ENCODE assay signal across 27 cellular contexts in genomic region chr6:33992191-33992590, GRCh38.
DNase-seq lines count a peak whose midpoint lies in the region; ATAC-seq, FAIRE-seq and TF ChIP-seq lines count a peak whose summit lies in the region.
"Had no signal": no experiment of that assay in that cellular context is flagged by ENCODE, and none has a peak within 500 bp of the region (broad histone marks: within the 10 kb centered on the region; RNA-seq: fewer than 3 reads in every experiment).

No MANE protein-coding gene starts in this region.

- intact Hi-C loops in colonic mucosa (cut with DNase I): no loop called here
- intact Hi-C loops in kidney (cut with DNase I): no loop called here
- intact Hi-C loops in stomach (cut with DNase I; ENCODE audit: low total_unique reads): no loop called here

- H3K4me1 Mint-ChIP-seq in activated CD4-positive, alpha-beta T cell treated with anti-CD3 and anti-CD28 coated beads, Interleukin-2, amount 10 ng/mL, durations not matched to agents 7 days and 5 days: no peaks in the 10 kb centered on the region

- H3K27ac Mint-ChIP-seq in activated CD4-positive, alpha-beta T cell treated with anti-CD3 and anti-CD28 coated beads, Interleukin-2, amount 10 ng/mL, durations not matched to agents 7 days and 5 days: no peak overlapping the region

- CTCF ChIA-PET in activated CD4-positive, alpha-beta T cell treated with anti-CD3 and anti-CD28 coated beads, Interleukin-2, amount 10 ng/mL, durations not matched to agents 7 days and 5 days (lab: Charles Lee): no interaction called here

- H3K36me3 Mint-ChIP-seq in activated CD4-positive, alpha-beta T cell treated with anti-CD3 and anti-CD28 coated beads, Interleukin-2, amount 10 ng/mL, durations not matched to agents 7 days and 5 days (ENCODE audit: low read depth): no peaks in the 10 kb centered on the region
- H3K36me3 Mint-ChIP-seq: CD4-positive, CD25-positive, alpha-beta regulatory T cell had no signal

- H3K27ac ChIP-seq in RWPE2 (ENCODE audit: poor library complexity, severe bottlenecking) (no peak overlapping the region), colonic mucosa (no peak overlapping the region), kidney (ENCODE audit: low read depth in 2 of 2, low read length in 2 of 2) (no peak overlapping the region), stomach (no peak overlapping the region)
- H3K27ac ChIP-seq: BLaER1, HL-60, SJSA1 had no signal

- H3K9ac ChIP-seq in colonic mucosa (ENCODE audit: low read depth in 2 of 2, low read length in 2 of 2): no peak overlapping the region
- no peak overlapping the region for H3K9ac ChIP-seq in kidney (ENCODE audit: low read length in 2 of 2)
- H3K9ac ChIP-seq: BLaER1 had no signal

- H3K4me1 ChIP-seq in RWPE2 (ENCODE audit: insufficient read depth, poor library complexity, severe bottlenecking): no peaks in the 10 kb centered on the region
- peaks cover 4% of the 10 kb centered on the region for H3K4me1 ChIP-seq in colonic mucosa
- no peaks in the 10 kb centered on the region for H3K4me1 ChIP-seq in kidney (ENCODE audit: control insufficient read depth in 1 of 2, insufficient read depth in 1 of 2, low read depth in 1 of 2, low read length in 2 of 2)
- peaks cover 15 to 49% (median 30%) of the 10 kb centered on the region in 4 donors for H3K4me1 ChIP-seq in stomach
- H3K4me1 ChIP-seq: SJSA1 had no signal

- no peaks in the 10 kb centered on the region for H3K36me3 ChIP-seq in RWPE2 (ENCODE audit: low read depth)
- no peaks in the 10 kb centered on the region for H3K36me3 ChIP-seq in colonic mucosa
- H3K36me3 ChIP-seq in kidney (ENCODE audit: control insufficient read depth in 1 of 2, insufficient read depth in 2 of 2, low read length in 2 of 2): no peaks in the 10 kb centered on the region
- H3K36me3 ChIP-seq in stomach: no peaks in the 10 kb centered on the region
- H3K36me3 ChIP-seq: BLaER1, SJSA1 had no signal

- no peak for TF ChIP-seq EP300 in stomach (IDR thresholded peaks at IDR 0.05)

- H3K4me3 Mint-ChIP-seq in activated CD4-positive, alpha-beta T cell treated with anti-CD3 and anti-CD28 coated beads, Interleukin-2, amount 10 ng/mL, durations not matched to agents 7 days and 5 days: no peak overlapping the region
- H3K4me3 Mint-ChIP-seq: CD4-positive, CD25-positive, alpha-beta regulatory T cell had no signal

- no peak for FAIRE-seq in kidney (lab: Jason Lieb, UNC)
- FAIRE-seq: A204.1, GM12892, GM19239, H1 had no signal

- H3K4me3 ChIP-seq in RWPE2 (ENCODE audit: severe bottlenecking) (no peak overlapping the region), colonic mucosa (no peak overlapping the region), kidney (ENCODE audit: low read length in 2 of 2) (no peak overlapping the region), stomach (no peak overlapping the region)
- H3K4me3 ChIP-seq: BLaER1, SJSA1 had no signal

- TF ChIP-seq CTCF in RWPE2 (IDR thresholded peaks at IDR 0.05; ENCODE audit: poor library complexity, severe bottlenecking): no peak
- TF ChIP-seq CTCF in colonic mucosa (IDR thresholded peaks at IDR 0.05): no peak
- no peak for TF ChIP-seq CTCF in kidney (IDR thresholded peaks at IDR 0.05; ENCODE audit: borderline replicate concordance, extremely low read depth, insufficient read depth)
- no peak for TF ChIP-seq CTCF in stomach (IDR thresholded peaks at IDR 0.05)

- DNase-seq in RWPE2 (ENCODE audit: low spot score): peak; percentile 5
- peak; percentile 14 for DNase-seq in colonic mucosa
- peak; percentile 32 for DNase-seq in kidney
- peak; percentile 17 for DNase-seq in stomach
- DNase-seq in HuH-7 (ENCODE audit: low spot score): no peak
- DNase-seq in activated CD4-positive, alpha-beta T cell treated with anti-CD3 and anti-CD28 coated beads, Interleukin-2, amount 10 ng/mL, durations not matched to agents 7 days and 5 days: no peak
- DNase-seq: CD4-positive, CD25-positive, alpha-beta regulatory T cell; DMS153; DND-41; HCEC 1CT; NCI-H1092; NCI-H1417 treated with DMSO at 0.1 percent for 48 hours; NCI-H1694 treated with DMSO at 0.1 percent for 48 hours; NCI-H2081 treated with DMSO at 0.1 percent for 48 hours; NCI-H2171; NCI-H345; NCI-H510A treated with DMSO at 0.1 percent for 48 hours; PC-3; Right ventricle myocardium superior had no signal

- H3K27me3 Mint-ChIP-seq in activated CD4-positive, alpha-beta T cell treated with anti-CD3 and anti-CD28 coated beads, Interleukin-2, amount 10 ng/mL, durations not matched to agents 7 days and 5 days: peaks cover 7% of the 10 kb centered on the region

- no peak for ATAC-seq in RWPE2 (ENCODE audit: low read depth)
- no peak for ATAC-seq in HG03175 (IDR thresholded peaks at IDR 0.05; ENCODE audit: unreplicated experiment)
- ATAC-seq: PC-3 had no signal

- H3K9me3 ChIP-seq in RWPE2 (ENCODE audit: severe bottlenecking) (no peaks in the 10 kb centered on the region), colonic mucosa (no peaks in the 10 kb centered on the region), kidney (ENCODE audit: control insufficient read depth in 1 of 2, low read length in 2 of 2) (peaks cover 0 to 4% of the 10 kb centered on the region in 2 donors), stomach (peaks cover 0 to 4% (median 0%) of the 10 kb centered on the region in 4 donors)
- H3K9me3 ChIP-seq: SJSA1 had no signal

- POLR2A ChIA-PET in activated CD4-positive, alpha-beta T cell treated with anti-CD3 and anti-CD28 coated beads, Interleukin-2, amount 10 ng/mL, durations not matched to agents 7 days and 5 days (lab: Charles Lee): no interaction called here

- TF ChIP-seq POLR2A in stomach (IDR thresholded peaks at IDR 0.05): no peak

- H3K27me3 ChIP-seq in RWPE2 (ENCODE audit: insufficient read depth, poor library complexity, severe bottlenecking) (no peaks in the 10 kb centered on the region), colonic mucosa (no peaks in the 10 kb centered on the region), stomach (peaks cover 0 to 12% (median 0%) of the 10 kb centered on the region in 3 donors)
- H3K27me3 ChIP-seq: BLaER1 had no signal

- 66 to 84% (median 71%) methylated on average over 13 of the region's 13 CpGs for WGBS in stomach, 5 donors

- peaks cover 1% of the 10 kb centered on the region for H3K9me3 Mint-ChIP-seq in activated CD4-positive, alpha-beta T cell treated with anti-CD3 and anti-CD28 coated beads, Interleukin-2, amount 10 ng/mL, durations not matched to agents 7 days and 5 days

Comparison
In these comparisons a context has a peak if more than half of its experiments do, and no peak if none do; other contexts are left out.
1. DNase-seq: peak in RWPE2 (single experiment), colonic mucosa (single experiment), kidney (single experiment) and stomach (single experiment); none in HuH-7 (single experiment) and activated CD4-positive, alpha-beta T cell treated with anti-CD3 and anti-CD28 coated beads, Interleukin-2, amount 10 ng/mL, durations not matched to agents 7 days and 5 days (single experiment).